Comparison of ENCODE assay signal across 8 cellular contexts in the genomic region with DNA sequence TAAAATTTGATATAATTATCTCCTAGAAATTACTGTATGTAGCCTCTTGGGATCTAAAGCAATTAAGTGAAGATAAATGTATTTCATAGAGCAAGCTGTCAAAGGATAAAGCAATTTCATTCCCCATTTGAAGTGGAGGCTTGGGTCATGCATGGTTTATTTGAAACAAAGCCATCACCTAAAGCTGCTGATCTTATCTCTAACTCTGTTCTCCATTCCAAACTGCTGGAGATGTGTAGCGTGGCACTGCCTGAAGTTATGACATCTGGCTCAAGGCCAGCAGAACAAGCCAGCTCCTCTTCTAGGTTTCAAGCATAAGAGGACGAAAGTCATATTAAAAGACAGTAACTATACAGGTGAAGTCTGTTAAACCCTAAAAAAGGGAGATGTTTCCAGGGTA.
DNase-seq lines count a peak whose midpoint lies in the region; ATAC-seq and TF ChIP-seq lines count a peak whose summit lies in the region.

No MANE protein-coding gene starts in this region.

- peak overlapping the region; percentile 18; the same call in 1 of the 2 replicates for H3K9ac ChIP-seq in OCI-LY1 (ENCODE audit: low read length)

- H3K27ac ChIP-seq in OCI-LY1 (ENCODE audit: low read depth, low read length, poor library complexity, severe bottlenecking) = peak overlapping the region; percentile 82
- H3K27ac ChIP-seq in right cardiac atrium (ENCODE audit: low read length) = no peak overlapping the region

- peaks cover 41% of the 10 kb centered on the region for H3K4me1 ChIP-seq in OCI-LY1 (ENCODE audit: insufficient read depth, low read length, severe bottlenecking)
- peaks cover 9% of the 10 kb centered on the region for H3K4me1 ChIP-seq in right cardiac atrium (ENCODE audit: control insufficient read depth, insufficient read depth, low read length)

- in situ Hi-C loops in GM13976 (cut with MboI; ENCODE audit: low sequenced_read_pairs, unreplicated experiment) = no loop called here

- WGBS in right cardiac atrium = 34% methylated on average over 2 of the region's 2 CpGs

- H3K9me3 ChIP-seq in OCI-LY1 (ENCODE audit: low read length) (no peaks in the 10 kb centered on the region), right cardiac atrium (ENCODE audit: control insufficient read depth, low read length) (no peaks in the 10 kb centered on the region)

- no peaks in the 10 kb centered on the region for H3K9me2 ChIP-seq in OCI-LY1 (ENCODE audit: low read depth, low read length)

- no peaks in the 10 kb centered on the region for H3K79me2 ChIP-seq in OCI-LY1 (ENCODE audit: insufficient read depth, low read length)

- TF ChIP-seq CTCF in OCI-LY1 (IDR thresholded peaks at IDR 0.05; ENCODE audit: low read length) (no peak), GM13976 (IDR thresholded peaks at IDR 0.05; ENCODE audit: borderline replicate concordance, control extremely low read depth, extremely low read depth, insufficient read depth, missing control alignments) (no peak)

- H3K36me3 ChIP-seq in OCI-LY1 (ENCODE audit: insufficient read depth, low read length) = no peaks in the 10 kb centered on the region

- H3K4me2 ChIP-seq in OCI-LY1 (ENCODE audit: low read length) = peak overlapping the region; percentile 64; the same call in 1 of the 2 replicates

- no peaks in the 10 kb centered on the region; the same call in 1 of the 2 replicates for H3F3A ChIP-seq in OCI-LY1 (ENCODE audit: insufficient read depth, low read length)

- no peak overlapping the region for H2AFZ ChIP-seq in OCI-LY1 (ENCODE audit: low read length)

- no peak overlapping the region for H3K4me3 ChIP-seq in OCI-LY1 (ENCODE audit: low read depth, low read length, poor library complexity, severe bottlenecking)
- H3K4me3 ChIP-seq in right cardiac atrium (ENCODE audit: low read length) = no peak overlapping the region

- DNase-seq in AG20443 (ENCODE audit: low spot score) = peak; percentile 24
- DNase-seq in right cardiac atrium = peak in 2 of 3 donors; percentile 54 to 62
- no peak for DNase-seq in SW 1271 (lab: John Stamatoyannopoulos, UW)
- no peak for DNase-seq in GM13976 (ENCODE audit: low spot score)
- DNase-seq in NCI-H345 treated with DMSO at 0.1 percent for 48 hours (lab: John Stamatoyannopoulos, UW; ENCODE audit: unreplicated experiment) = no peak

- no peaks in the 10 kb centered on the region for H3K27me3 ChIP-seq in OCI-LY1 (ENCODE audit: insufficient read depth, low read length)
- H3K27me3 ChIP-seq in right cardiac atrium (ENCODE audit: control insufficient read depth, insufficient read depth) = no peaks in the 10 kb centered on the region

- intact Hi-C loops in right cardiac atrium (cut with DNase I) = no loop called here

- H4K20me1 ChIP-seq in OCI-LY1 (ENCODE audit: insufficient read depth, low read length) = no peaks in the 10 kb centered on the region

- ATAC-seq in GM19467 (IDR thresholded peaks at IDR 0.05; ENCODE audit: unreplicated experiment) = peak; percentile 28
- ATAC-seq in right cardiac atrium = peak; percentile 53 to 71
- no peak for ATAC-seq in HG02981 (IDR thresholded peaks at IDR 0.05; ENCODE audit: unreplicated experiment)

Comparison
In these comparisons a context has a peak if more than half of its experiments do, and no peak if none do; other contexts are left out.
1. DNase-seq: peak in AG20443 (single experiment) and right cardiac atrium (2 of 3); none in SW 1271 (0 of 2), GM13976 (single experiment) and NCI-H345 treated with DMSO at 0.1 percent for 48 hours (single experiment).